ENCODE assay signal across 27 cellular contexts in the genomic region with DNA sequence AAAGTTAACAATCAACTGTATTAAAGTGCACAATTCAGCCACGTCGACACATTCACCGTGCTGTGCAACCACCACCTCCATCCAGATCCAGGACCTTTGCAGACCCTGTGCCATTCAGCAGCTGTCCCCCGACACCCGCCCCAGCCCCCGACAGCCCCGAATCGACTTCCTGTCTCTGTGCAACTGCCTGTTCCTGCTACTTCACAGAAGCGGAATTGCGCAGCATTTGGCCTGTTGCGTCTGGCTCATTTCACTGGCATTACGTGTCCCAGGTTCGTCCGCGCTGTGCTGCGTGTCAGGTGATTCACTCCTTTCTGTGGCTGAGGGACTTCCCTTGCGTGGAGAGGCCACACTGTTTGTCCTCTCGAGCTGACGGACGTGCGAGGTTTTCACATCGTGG.
"Had no signal": no experiment of that assay in that cellular context is flagged by ENCODE, and none has a peak within 500 bp of the region (broad histone marks: within the 10 kb centered on the region; RNA-seq: fewer than 3 reads in every experiment).

No MANE protein-coding gene starts in this region.

- H3K4me1 ChIP-seq: SJCRH30 had no signal

- H3K4me3 ChIP-seq: SJCRH30 had no signal

- H3K9me3 ChIP-seq: SJCRH30 had no signal

- H3K27me3 ChIP-seq: brain microvascular endothelial cell, SJCRH30 had no signal

- DNase-seq: activated CD4-positive, alpha-beta T cell treated with anti-CD3 and anti-CD28 coated beads for 48 hours; activated CD4-positive, alpha-beta T cell treated with anti-CD3 and anti-CD28 coated beads, Interleukin-2, amount 50 U/mL, for 4 hours; activated CD8-positive, alpha-beta memory T cell treated with anti-CD3 and anti-CD28 coated beads, Interleukin-2, amount 50 U/mL, for 48 hours; activated CD8-positive, alpha-beta T cell treated with anti-CD3 and anti-CD28 coated beads, Interleukin-2, amount 10 ng/mL, durations not matched to agents 7 days and 5 days; activated gamma-delta T cell; activated naive CD4-positive, alpha-beta T cell treated with anti-CD3 and anti-CD28 coated beads for 36 hours; activated T-cell treated with anti-CD3 and anti-CD28 coated beads, Interleukin-2, amount 50 U/mL, for 1 hour; amygdala; brain microvascular endothelial cell; Kasumi-1; KBM-7; NCI-H1105 treated with DMSO at 0.1 percent for 48 hours; NCI-H1436 treated with DMSO at 0.1 percent for 48 hours; NCI-H187; NCI-H2081; NCI-H510A treated with DMSO at 0.1 percent for 48 hours; NCI-H69; NK-92 treated with Interleukin-12 subunit alpha and Interleukin-12 subunit beta, amount 100 ng/mL, for 24 hours; OCI-M1; Right ventricle myocardium superior; RPMI8226; SJCRH30; SK-N-SH; T-helper 1 cell; WERI-Rb-1 had no signal

- H3K36me3 ChIP-seq: brain microvascular endothelial cell, SJCRH30, WERI-Rb-1 had no signal

- H3K27ac ChIP-seq: brain microvascular endothelial cell, SJCRH30, WERI-Rb-1 had no signal

- ATAC-seq: activated CD4-positive, CD25-positive, alpha-beta regulatory T cell treated with anti-CD3 and anti-CD28 coated beads, Interleukin-2, amount 50 U/mL, for 24 hours; activated CD8-positive, alpha-beta T cell treated with anti-CD3 and anti-CD28 coated beads, Interleukin-2, amount 10 ng/mL, durations not matched to agents 7 days and 5 days; Panc1 had no signal
